In the genomic region with DNA sequence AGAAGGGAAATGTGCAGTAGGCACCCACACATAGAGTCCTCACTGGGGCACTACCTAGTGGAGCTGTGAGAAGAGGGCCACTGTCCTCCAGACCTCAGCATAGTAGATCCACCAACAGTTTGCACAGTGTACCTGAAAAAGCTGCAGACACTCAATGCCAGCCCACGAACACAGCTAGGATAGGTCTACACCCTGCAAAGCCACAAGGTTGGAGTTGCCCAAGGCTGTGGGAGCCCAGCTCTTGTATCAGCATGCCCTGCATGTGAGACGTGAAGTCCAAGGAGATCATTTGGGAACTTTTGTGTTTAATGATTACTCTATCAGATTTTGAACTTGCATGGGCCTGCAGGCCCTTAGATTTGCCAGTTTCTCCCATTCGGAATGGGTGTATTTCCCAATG, we compare ENCODE assay signal across 20 cellular contexts.
A peak's percentile ranks its signal among the peaks of the same experiment; 100 is the strongest.
DNase-seq lines count a peak whose midpoint lies in the region; ATAC-seq and TF ChIP-seq lines count a peak whose summit lies in the region.
"Had no signal": no experiment of that assay in that cellular context is flagged by ENCODE, and none has a peak within 500 bp of the region (broad histone marks: within the 10 kb centered on the region; RNA-seq: fewer than 3 reads in every experiment).

No MANE protein-coding gene starts in this region.

- ATAC-seq in activated naive CD8-positive, alpha-beta T cell treated with anti-CD3 and anti-CD28 coated beads, Interleukin-2, amount 50 U/mL, for 24 hours, result peak; percentile 28
- ATAC-seq in lower lobe of right lung, result no peak
- ATAC-seq: GM23338, HCT116 had no signal

- TF ChIP-seq CTCF in lower lobe of right lung (IDR thresholded peaks at IDR 0.05), result no peak

- no peak overlapping the region for H3K27ac Mint-ChIP-seq in activated naive CD8-positive, alpha-beta T cell treated with anti-CD3 and anti-CD28 coated beads, Interleukin-2, amount 50 U/mL, for 24 hours
- H3K27ac Mint-ChIP-seq in activated naive CD8-positive, alpha-beta T cell treated with anti-CD3 and anti-CD28 coated beads for 36 hours, result no peak overlapping the region
- H3K27ac Mint-ChIP-seq: CD14-positive monocyte; CD4-positive, alpha-beta T cell; CD8-positive, alpha-beta memory T cell; GM23338; H9 had no signal

- no peaks in the 10 kb centered on the region for H3K27me3 Mint-ChIP-seq in activated naive CD8-positive, alpha-beta T cell treated with anti-CD3 and anti-CD28 coated beads, Interleukin-2, amount 50 U/mL, for 24 hours
- H3K27me3 Mint-ChIP-seq in activated naive CD8-positive, alpha-beta T cell treated with anti-CD3 and anti-CD28 coated beads for 36 hours, result no peaks in the 10 kb centered on the region
- H3K27me3 Mint-ChIP-seq: CD4-positive, alpha-beta T cell; CD8-positive, alpha-beta memory T cell had no signal

- no peaks in the 10 kb centered on the region for H3K27me3 ChIP-seq in lower lobe of right lung (ENCODE audit: low read depth)
- H3K27me3 ChIP-seq: BE2C; BLaER1 treated with 17β-estradiol and CSF1 and Interleukin-3, amounts not matched to agents 10 nM and 100 nM had no signal

- H3K36me3 Mint-ChIP-seq in activated naive CD8-positive, alpha-beta T cell treated with anti-CD3 and anti-CD28 coated beads, Interleukin-2, amount 50 U/mL, for 24 hours (ENCODE audit: low read depth), result no peaks in the 10 kb centered on the region
- H3K36me3 Mint-ChIP-seq in activated naive CD8-positive, alpha-beta T cell treated with anti-CD3 and anti-CD28 coated beads for 36 hours, result no peaks in the 10 kb centered on the region
- H3K36me3 Mint-ChIP-seq: CD14-positive monocyte; CD8-positive, alpha-beta memory T cell had no signal

- no peaks in the 10 kb centered on the region for H3K4me1 ChIP-seq in lower lobe of right lung
- H3K4me1 ChIP-seq: BE2C; BLaER1 treated with 17β-estradiol and CSF1 and Interleukin-3, amounts not matched to agents 10 nM and 100 nM had no signal

- H3K4me3 ChIP-seq in lower lobe of right lung, result no peak overlapping the region
- H3K4me3 ChIP-seq: BLaER1 treated with 17β-estradiol and CSF1 and Interleukin-3, amounts not matched to agents 10 nM and 100 nM; GM23338 had no signal

- DNase-seq in activated naive CD8-positive, alpha-beta T cell treated with anti-CD3 and anti-CD28 coated beads, Interleukin-2, amount 50 U/mL, for 24 hours, result no peak
- DNase-seq in activated naive CD8-positive, alpha-beta T cell treated with anti-CD3 and anti-CD28 coated beads for 36 hours, result no peak
- DNase-seq in lower lobe of right lung (peak; percentile 18), posterior vena cava (ENCODE audit: low spot score) (peak; percentile 58), Ammon's horn (ENCODE audit: low spot score) (no peak), COLO829 (ENCODE audit: low spot score) (no peak)
- DNase-seq: BE2C; Calu3; CD4-positive, alpha-beta T cell; CD8-positive, alpha-beta memory T cell; COR-L47; DMS53; DMS79 treated with DMSO at 0.1 percent for 48 hours; GF-D8; H9 had no signal

- H3K4me1 Mint-ChIP-seq in activated naive CD8-positive, alpha-beta T cell treated with anti-CD3 and anti-CD28 coated beads, Interleukin-2, amount 50 U/mL, for 24 hours, result no peaks in the 10 kb centered on the region
- no peaks in the 10 kb centered on the region for H3K4me1 Mint-ChIP-seq in activated naive CD8-positive, alpha-beta T cell treated with anti-CD3 and anti-CD28 coated beads for 36 hours
- H3K4me1 Mint-ChIP-seq: CD14-positive monocyte; CD8-positive, alpha-beta memory T cell; GM23338; H9 had no signal

- no peak overlapping the region for H3K27ac ChIP-seq in lower lobe of right lung
- H3K27ac ChIP-seq: 22Rv1; BLaER1 treated with 17β-estradiol and CSF1 and Interleukin-3, amounts not matched to agents 10 nM and 100 nM had no signal

- H3K36me3 ChIP-seq in lower lobe of right lung, result no peaks in the 10 kb centered on the region
- H3K36me3 ChIP-seq: BE2C; BLaER1 treated with 17β-estradiol and CSF1 and Interleukin-3, amounts not matched to agents 10 nM and 100 nM had no signal

- intact Hi-C loops in lower lobe of right lung (cut with DNase I), result no loop called here
- intact Hi-C loops in posterior vena cava (cut with DNase I), result no loop called here

- no peak overlapping the region for H3K4me3 Mint-ChIP-seq in activated naive CD8-positive, alpha-beta T cell treated with anti-CD3 and anti-CD28 coated beads, Interleukin-2, amount 50 U/mL, for 24 hours
- H3K4me3 Mint-ChIP-seq in activated naive CD8-positive, alpha-beta T cell treated with anti-CD3 and anti-CD28 coated beads for 36 hours, result no peak overlapping the region
- H3K4me3 Mint-ChIP-seq: CD14-positive monocyte; CD4-positive, alpha-beta T cell; CD8-positive, alpha-beta memory T cell; GM23338; H9 had no signal

- H3K9me3 Mint-ChIP-seq in activated naive CD8-positive, alpha-beta T cell treated with anti-CD3 and anti-CD28 coated beads, Interleukin-2, amount 50 U/mL, for 24 hours, result peaks cover 7% of the 10 kb centered on the region
- H3K9me3 Mint-ChIP-seq in activated naive CD8-positive, alpha-beta T cell treated with anti-CD3 and anti-CD28 coated beads for 36 hours, result peaks cover 3% of the 10 kb centered on the region

- H3K9me3 ChIP-seq in lower lobe of right lung, result no peaks in the 10 kb centered on the region
- H3K9me3 ChIP-seq: BE2C had no signal

Comparison
In these comparisons a context has a peak if more than half of its experiments do, and no peak if none do; other contexts are left out.
1. DNase-seq: peak in lower lobe of right lung (single experiment) and posterior vena cava (single experiment); none in activated naive CD8-positive, alpha-beta T cell treated with anti-CD3 and anti-CD28 coated beads, Interleukin-2, amount 50 U/mL, for 24 hours (single experiment), activated naive CD8-positive, alpha-beta T cell treated with anti-CD3 and anti-CD28 coated beads for 36 hours (single experiment), Ammon's horn (single experiment) and COLO829 (single experiment).